14 cellular contexts compared by ENCODE assay signal in the genomic region with DNA sequence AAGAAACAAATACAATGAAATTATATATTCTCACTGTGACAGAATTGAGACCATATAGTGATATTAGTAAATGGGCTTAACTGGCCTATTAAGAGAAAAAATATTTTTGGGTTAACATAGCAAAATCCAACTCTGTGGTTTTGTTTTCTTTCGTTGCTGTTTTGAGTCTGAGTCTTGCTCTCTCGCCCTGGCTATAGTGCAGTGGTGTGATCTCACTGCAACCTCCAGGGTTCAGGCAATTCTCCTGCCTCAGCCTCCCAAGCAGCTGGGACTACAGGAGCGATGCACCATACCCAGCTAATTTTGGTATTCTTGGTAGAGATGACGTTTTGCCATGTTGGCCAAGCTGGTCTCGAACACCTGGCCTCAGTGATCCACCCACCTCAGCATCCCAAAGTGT. TPM values are rescaled to one million over a fixed set of nuclear protein-coding genes. Genes with fewer than 3 reads are reported as not detected.
DNase-seq lines count a peak whose midpoint lies in the region; ATAC-seq and TF ChIP-seq lines count a peak whose summit lies in the region.
"Had no signal": no experiment of that assay in that cellular context is flagged by ENCODE, and none has a peak within 500 bp of the region (broad histone marks: within the 10 kb centered on the region; RNA-seq: fewer than 3 reads in every experiment).

No MANE protein-coding gene starts in this region.

- H3K4me3 Mint-ChIP-seq in GM23338 (no peak overlapping the region), mesothelial cell of epicardium (no peak overlapping the region)
- H3K4me3 Mint-ChIP-seq: CD8-positive, alpha-beta T cell; H9 had no signal

- peaks cover 58% of the 10 kb centered on the region for H3K4me1 Mint-ChIP-seq in GM23338
- H3K4me1 Mint-ChIP-seq in mesothelial cell of epicardium: peaks cover 31% of the 10 kb centered on the region

- no peak overlapping the region for H2AFZ ChIP-seq in GM23338

- 0 out of 2 replicates have a peak overlapping the region, but pooled peaks have one; percentile 31 for H3K4me2 ChIP-seq in GM23338
- H3K4me2 ChIP-seq: A549, BLaER1 had no signal

- no peaks in the 10 kb centered on the region for H3K9me2 ChIP-seq in GM23338 (ENCODE audit: insufficient read depth)

- H3F3A ChIP-seq in GM23338 (replicated peaks; ENCODE audit: low read depth): no peaks in the 10 kb centered on the region

- H3K9me3 ChIP-seq in BE2C: no peaks in the 10 kb centered on the region
- H3K9me3 ChIP-seq: A549 had no signal

- no peak for ATAC-seq in GM23338
- no peak for ATAC-seq in GM18909 (IDR thresholded peaks at IDR 0.05; ENCODE audit: poor library complexity, unreplicated experiment)
- ATAC-seq: A549; CD8-positive, alpha-beta T cell had no signal

- DNase-seq in GM23338 (ENCODE audit: low spot score): no peak
- no peak for DNase-seq in mesothelial cell of epicardium (ENCODE audit: low spot score in 2 of 2, unreplicated experiment in 2 of 2)
- DNase-seq in NCI-H345 treated with DMSO at 0.1 percent for 48 hours (lab: John Stamatoyannopoulos, UW; ENCODE audit: unreplicated experiment): no peak
- no peak for DNase-seq in BE2C
- no peak for DNase-seq in activated CD4-positive, CD25-positive, alpha-beta regulatory T cell treated with anti-CD3 and anti-CD28 coated beads, Interleukin-2, amount 50 U/mL, for 72 hours
- DNase-seq: AML-193; CD8-positive, alpha-beta T cell; H9; KG1 had no signal

- peaks cover 78% of the 10 kb centered on the region for H4K20me1 ChIP-seq in GM23338 (replicated peaks; ENCODE audit: insufficient read depth)

- no peaks in the 10 kb centered on the region for H3K36me3 ChIP-seq in GM23338 (ENCODE audit: insufficient read depth)
- H3K36me3 ChIP-seq in BE2C: peaks cover 3% of the 10 kb centered on the region; the same call in 1 of the 2 replicates

- no peak overlapping the region for H3K4me3 ChIP-seq in GM23338
- H3K4me3 ChIP-seq in BE2C (ENCODE audit: low read depth, low read length): no peak overlapping the region
- H3K4me3 ChIP-seq: A549, BLaER1 had no signal

- peaks cover 100% of the 10 kb centered on the region for H3K79me2 ChIP-seq in GM23338 (replicated peaks; ENCODE audit: insufficient read depth)

- H3K27me3 ChIP-seq in GM23338 (ENCODE audit: insufficient read depth) (no peaks in the 10 kb centered on the region), BE2C (no peaks in the 10 kb centered on the region)
- H3K27me3 ChIP-seq: BLaER1 had no signal

- no peak overlapping the region for H3K27ac Mint-ChIP-seq in GM23338
- H3K27ac Mint-ChIP-seq in mesothelial cell of epicardium: peak overlapping the region; percentile 38
- H3K27ac Mint-ChIP-seq: CD8-positive, alpha-beta T cell; IgD-negative memory B cell had no signal

- H3K36me3 Mint-ChIP-seq in GM23338 (ENCODE audit: low read depth) (peaks cover 10% of the 10 kb centered on the region; the same call in 2 of the 3 replicates), mesothelial cell of epicardium (no peaks in the 10 kb centered on the region)
- H3K36me3 Mint-ChIP-seq: CD8-positive, alpha-beta T cell; IgD-negative memory B cell had no signal

- H3K4me1 ChIP-seq in GM23338 (ENCODE audit: insufficient read depth) (peaks cover 71% of the 10 kb centered on the region), BE2C (no peaks in the 10 kb centered on the region)

- TF ChIP-seq CTCF in GM23338 (conservative IDR thresholded peaks at IDR 0.05; ENCODE audit: low read depth in 2 of 2) (no peak), VCaP (conservative IDR thresholded peaks at IDR 0.05) (no peak), mesothelial cell of epicardium (IDR thresholded peaks at IDR 0.05; ENCODE audit: unreplicated experiment) (no peak), BE2C (IDR thresholded peaks at IDR 0.05; ENCODE audit: low read depth, low read length) (no peak)

- no peaks in the 10 kb centered on the region; the same call in 2 of the 3 replicates for H3K9me3 Mint-ChIP-seq in GM23338
- no peaks in the 10 kb centered on the region for H3K9me3 Mint-ChIP-seq in mesothelial cell of epicardium
- H3K9me3 Mint-ChIP-seq: CD8-positive, alpha-beta T cell; H9; IgD-negative memory B cell had no signal

- no peak overlapping the region for H3K27ac ChIP-seq in GM23338 (ENCODE audit: low read depth)
- H3K27ac ChIP-seq in VCaP: peak overlapping the region; percentile 85
- H3K27ac ChIP-seq: A549, BLaER1 had no signal

- peaks cover 3% of the 10 kb centered on the region for H3K27me3 Mint-ChIP-seq in GM23338 (ENCODE audit: insufficient read depth, low read depth, poor library complexity)
- no peaks in the 10 kb centered on the region for H3K27me3 Mint-ChIP-seq in mesothelial cell of epicardium (ENCODE audit: low read depth)
- H3K27me3 Mint-ChIP-seq: IgD-negative memory B cell had no signal

TF ChIP-seq in GM23338, 12 proteins besides CTCF, POLR2A, EP300 and RAD21:
- TF ChIP-seq JUNB (IDR thresholded peaks at IDR 0.05; ENCODE audit: unreplicated experiment) (no peak), NANOG (IDR thresholded peaks at IDR 0.05; ENCODE audit: borderline replicate concordance) (no peak), STAT1 (IDR thresholded peaks at IDR 0.05; ENCODE audit: unreplicated experiment) (no peak)
- TF ChIP-seq, protein P1, sequence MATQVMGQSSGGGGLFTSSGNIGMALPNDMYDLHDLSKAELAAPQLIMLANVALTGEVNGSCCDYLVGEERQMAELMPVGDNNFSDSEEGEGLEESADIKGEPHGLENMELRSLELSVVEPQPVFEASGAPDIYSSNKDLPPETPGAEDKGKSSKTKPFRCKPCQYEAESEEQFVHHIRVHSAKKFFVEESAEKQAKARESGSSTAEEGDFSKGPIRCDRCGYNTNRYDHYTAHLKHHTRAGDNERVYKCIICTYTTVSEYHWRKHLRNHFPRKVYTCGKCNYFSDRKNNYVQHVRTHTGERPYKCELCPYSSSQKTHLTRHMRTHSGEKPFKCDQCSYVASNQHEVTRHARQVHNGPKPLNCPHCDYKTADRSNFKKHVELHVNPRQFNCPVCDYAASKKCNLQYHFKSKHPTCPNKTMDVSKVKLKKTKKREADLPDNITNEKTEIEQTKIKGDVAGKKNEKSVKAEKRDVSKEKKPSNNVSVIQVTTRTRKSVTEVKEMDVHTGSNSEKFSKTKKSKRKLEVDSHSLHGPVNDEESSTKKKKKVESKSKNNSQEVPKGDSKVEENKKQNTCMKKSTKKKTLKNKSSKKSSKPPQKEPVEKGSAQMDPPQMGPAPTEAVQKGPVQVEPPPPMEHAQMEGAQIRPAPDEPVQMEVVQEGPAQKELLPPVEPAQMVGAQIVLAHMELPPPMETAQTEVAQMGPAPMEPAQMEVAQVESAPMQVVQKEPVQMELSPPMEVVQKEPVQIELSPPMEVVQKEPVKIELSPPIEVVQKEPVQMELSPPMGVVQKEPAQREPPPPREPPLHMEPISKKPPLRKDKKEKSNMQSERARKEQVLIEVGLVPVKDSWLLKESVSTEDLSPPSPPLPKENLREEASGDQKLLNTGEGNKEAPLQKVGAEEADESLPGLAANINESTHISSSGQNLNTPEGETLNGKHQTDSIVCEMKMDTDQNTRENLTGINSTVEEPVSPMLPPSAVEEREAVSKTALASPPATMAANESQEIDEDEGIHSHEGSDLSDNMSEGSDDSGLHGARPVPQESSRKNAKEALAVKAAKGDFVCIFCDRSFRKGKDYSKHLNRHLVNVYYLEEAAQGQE (IDR thresholded peaks at IDR 0.05; ENCODE audit: unreplicated experiment): no peak

RNA-seq across cellular contexts. Expression of a gene that starts 15.3 kb away (rescaled TPM):
- total RNA-seq in GM23338 (2014; rRNA removed; shearing (Covaris generic)): 120 and 126 TPM in 2 replicates
- 61.2 and 67.0 TPM in 2 replicates for polyA plus RNA-seq in GM23338 (2016; fragmentation: Nextera tagmentation; extraction: Ambion mirVana)
- 85.3 to 89.3 TPM (median 86.6 TPM) in 3 replicates for total RNA-seq in mesothelial cell of epicardium
- 29.1 TPM for polyA plus RNA-seq in BE2C (2012; ENCODE audit: insufficient read depth, insufficient read length, low read depth)
